In the genomic region with DNA sequence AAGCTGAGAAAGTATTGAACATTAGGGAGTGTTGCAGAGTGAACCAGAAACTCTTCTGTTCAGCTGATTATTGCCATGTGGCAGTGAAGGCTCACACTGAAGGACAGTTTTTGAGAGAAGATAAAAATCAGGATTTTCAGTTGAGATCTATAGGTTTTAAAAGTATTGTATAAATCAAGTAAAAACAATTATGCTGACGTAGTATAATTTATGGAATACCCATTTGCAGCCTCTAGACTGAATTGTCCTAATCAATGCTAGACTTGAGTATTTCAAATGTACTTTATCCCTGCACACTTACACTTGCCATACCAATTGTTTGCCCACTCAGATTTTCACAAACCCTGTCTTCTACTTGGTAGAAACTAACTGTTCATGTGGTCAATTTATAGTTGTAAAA, we compare ENCODE assay signal across 24 cellular contexts.
"Had no signal": no experiment of that assay in that cellular context is flagged by ENCODE, and none has a peak within 500 bp of the region (broad histone marks: within the 10 kb centered on the region; RNA-seq: fewer than 3 reads in every experiment).

No MANE protein-coding gene starts in this region.

- DNase-seq: colonic mucosa; cortex of kidney; effector CD8-positive, alpha-beta T cell; effector memory CD8-positive, alpha-beta T cell; endodermal cell; erythroblast; esophagus squamous epithelium; foreskin fibroblast; foreskin melanocyte; gastrocnemius medialis; glutamatergic neuron; head of caudate nucleus; heart right ventricle; hippocampal formation; left cardiac atrium; left lung; left ventricle myocardium superior; lower lobe of right lung; mesenchymal stem cell; mucosa of descending colon; naive B cell had no signal

- H3K27me3 ChIP-seq: colonic mucosa, esophagus squamous epithelium, gastrocnemius medialis, heart right ventricle, left lung had no signal

- H3K36me3 ChIP-seq: colonic mucosa, esophagus squamous epithelium, gastrocnemius medialis, heart right ventricle, left lung, lower lobe of right lung had no signal

- ATAC-seq: effector memory CD8-positive, alpha-beta T cell; esophagus mucosa; gastrocnemius medialis; heart right ventricle; left cardiac atrium; left lung; left ventricle myocardium superior; lower lobe of right lung; mucosa of descending colon had no signal

- FAIRE-seq: keratinocyte had no signal

- H3K4me1 ChIP-seq: colonic mucosa, esophagus squamous epithelium, gastrocnemius medialis, heart right ventricle, left lung, lower lobe of right lung had no signal

- H3K9me3 ChIP-seq: colonic mucosa, esophagus squamous epithelium, gastrocnemius medialis, heart right ventricle, lower lobe of right lung, mucosa of descending colon had no signal

- H3K27ac ChIP-seq: colonic mucosa, epithelial cell of prostate, esophagus squamous epithelium, gastrocnemius medialis, heart right ventricle, left lung, lower lobe of right lung had no signal

- H3K4me3 ChIP-seq: colonic mucosa, esophagus squamous epithelium, gastrocnemius medialis, heart right ventricle, left lung, lower lobe of right lung, mucosa of descending colon had no signal
